Comparison of ENCODE assay signal across 25 cellular contexts in genomic region chr4:8388471-8388870, GRCh38.
"Had no signal": no experiment of that assay in that cellular context is flagged by ENCODE, and none has a peak within 500 bp of the region (broad histone marks: within the 10 kb centered on the region; RNA-seq: fewer than 3 reads in every experiment).

No MANE protein-coding gene starts in this region.

- DNase-seq: activated B cell treated with CpG ODN at 0.5 μM for 24 hours; activated CD4-positive, alpha-beta memory T cell treated with anti-CD3 and anti-CD28 coated beads for 36 hours; activated CD4-positive, alpha-beta T cell treated with anti-CD3 and anti-CD28 coated beads for 36 hours; activated CD4-positive, alpha-beta T cell treated with anti-CD3 and anti-CD28 coated beads, Interleukin-2, amount 10 ng/mL, durations not matched to agents 24 days and 14 days; activated CD4-positive, CD25-positive, alpha-beta regulatory T cell treated with anti-CD3 and anti-CD28 coated beads, Interleukin-2, amount 50 U/mL, for 72 hours; activated CD8-positive, alpha-beta memory T cell treated with anti-CD3 and anti-CD28 coated beads, Interleukin-2, amount 10 ng/mL, durations not matched to agents 7 days and 5 days; activated CD8-positive, alpha-beta memory T cell treated with anti-CD3 and anti-CD28 coated beads, Interleukin-2, amount 50 U/mL, for 4 hours; activated CD8-positive, alpha-beta T cell treated with anti-CD3 and anti-CD28 coated beads, Interleukin-2, amount 10 ng/mL, durations not matched to agents 7 days and 5 days; activated gamma-delta T cell; activated naive CD4-positive, alpha-beta T cell; activated naive CD4-positive, alpha-beta T cell treated with anti-CD3 and anti-CD28 coated beads, Interleukin-2, amount 10 ng/mL, durations not matched to agents 7 days and 5 days; activated T-cell treated with anti-CD3 and anti-CD28 coated beads, Interleukin-2, amount 50 U/mL, for 1 hour; activated T-cell treated with anti-CD3 and anti-CD28 coated beads, Interleukin-2, amount 50 U/mL, for 72 hours; amniotic stem cell; anterior cingulate cortex; dorsolateral prefrontal cortex; effector memory CD4-positive, alpha-beta T cell; endodermal cell; foreskin fibroblast; head of caudate nucleus; T-helper 2 cell had no signal

- H3K4me3 ChIP-seq: coronary artery, dorsolateral prefrontal cortex had no signal

- H3K27ac ChIP-seq: brain microvascular endothelial cell, coronary artery, dorsolateral prefrontal cortex, VCaP had no signal

- ATAC-seq: activated CD4-positive, alpha-beta T cell treated with anti-CD3 and anti-CD28 coated beads for 36 hours; activated CD8-positive, alpha-beta memory T cell treated with anti-CD3 and anti-CD28 coated beads, Interleukin-2, amount 10 ng/mL, durations not matched to agents 7 days and 5 days; activated CD8-positive, alpha-beta T cell treated with anti-CD3 and anti-CD28 coated beads, Interleukin-2, amount 10 ng/mL, durations not matched to agents 7 days and 5 days; activated T-cell treated with anti-CD3 and anti-CD28 coated beads, Interleukin-2, amount 50 U/mL, for 72 hours; esophagus mucosa had no signal

- H3K27me3 ChIP-seq: brain microvascular endothelial cell, dorsolateral prefrontal cortex had no signal
